In the genomic region with DNA sequence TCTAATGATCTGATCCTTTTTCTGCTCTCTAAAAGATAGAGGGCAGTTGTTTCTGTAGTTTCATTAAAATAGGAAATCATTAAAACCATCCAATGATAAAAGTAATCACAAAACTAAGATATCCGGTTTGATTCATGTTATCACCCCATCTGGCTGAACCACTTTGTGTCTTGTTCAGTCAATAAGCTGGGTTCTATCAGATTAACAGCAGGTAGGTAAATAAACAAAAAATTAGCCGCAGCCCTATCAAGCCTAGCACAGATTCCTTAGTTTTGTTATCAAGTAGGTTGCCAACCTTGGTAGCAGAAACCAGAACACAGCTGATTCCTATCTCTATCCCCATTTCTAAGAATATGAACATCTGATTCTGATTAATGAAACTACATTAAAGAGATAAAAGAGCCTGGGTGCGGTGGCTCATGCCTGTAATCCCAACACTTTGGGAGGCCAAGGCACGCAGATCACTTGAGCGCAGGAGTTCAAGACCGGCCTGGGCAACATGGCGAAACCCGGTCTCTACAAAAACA, we compare ENCODE assay signal across 24 cellular contexts.
"Had no signal": no experiment of that assay in that cellular context is flagged by ENCODE, and none has a peak within 500 bp of the region (broad histone marks: within the 10 kb centered on the region; RNA-seq: fewer than 3 reads in every experiment).

No MANE protein-coding gene starts in this region.

- FAIRE-seq: islet of Langerhans had no signal

- ATAC-seq: heart right ventricle; left cardiac atrium; left lung; mucosa of descending colon; natural killer cell treated with Interleukin-12 subunit alpha and Interleukin-12 subunit beta and Interleukin-15 and Interleukin-18, amount 100 ng/mL, for 72 hours; sciatic nerve; stimulated activated naive CD8-positive, alpha-beta T cell treated with anti-CD3 and anti-CD28 coated beads, Interleukin-15, amount 100 ng/mL, for 72 hours; upper lobe of right lung had no signal

- DNase-seq: effector CD8-positive, alpha-beta T cell; endodermal cell; esophagus squamous epithelium; foreskin melanocyte; glutamatergic neuron; heart right ventricle; hippocampal formation; left cardiac atrium; left lung; mesenchymal stem cell; mucosa of descending colon; naive B cell; stimulated activated CD4-positive, alpha-beta T cell treated with anti-CD3 and anti-CD28 coated beads, Interleukin-12 subunit alpha, Interleukin-12 subunit beta, amount 100 ng/mL, for 4 hours; stimulated activated CD4-positive, alpha-beta T cell treated with anti-CD3 and anti-CD28 coated beads, Interleukin-1b, Interleukin-23, amount 100 ng/mL, for 48 hours; stimulated activated CD4-positive, alpha-beta T cell treated with anti-CD3 and anti-CD28 coated beads, Interleukin-4, amount 100 ng/mL, for 1 hour; stimulated activated CD8-positive, alpha-beta memory T cell treated with anti-CD3 and anti-CD28 coated beads, Interleukin-4, amount 100 ng/mL, for 48 hours; stimulated activated naive CD4-positive, alpha-beta T cell; stimulated activated naive CD8-positive, alpha-beta T cell treated with anti-CD3 and anti-CD28 coated beads, Interleukin-15, amount 100 ng/mL, for 72 hours; transverse colon; upper lobe of right lung; uterus had no signal
